ENCODE assay signal across 8 cellular contexts in genomic region chr13:98509271-98510155, GRCh38.
A peak's percentile ranks its signal among the peaks of the same experiment; 100 is the strongest.
DNase-seq lines count a peak whose midpoint lies in the region; ATAC-seq and TF ChIP-seq lines count a peak whose summit lies in the region.

No MANE protein-coding gene starts in this region.

- no peaks in the 10 kb centered on the region for H3K27me3 ChIP-seq in CD4-positive, CD25-positive, alpha-beta regulatory T cell (ENCODE audit: control insufficient read depth, insufficient read depth, low read length)
- no peaks in the 10 kb centered on the region for H3K27me3 ChIP-seq in HL-60 (ENCODE audit: insufficient read depth, poor library complexity, severe bottlenecking)

- intact Hi-C loops in activated B cell treated with CpG ODN at 0.5 μM for 24 hours (cut with micrococcal nuclease), result loop anchor here (1.0 to 5.0 kb wide), 5 partner anchors 8 to 62 kb away; no protein-coding TSS in a partner anchor

- peak; percentile 78 for ATAC-seq in CD4-positive, CD25-positive, alpha-beta regulatory T cell (ENCODE audit: low read depth in 2 of 2)
- peak; percentile 46 for ATAC-seq in GM21423 (IDR thresholded peaks at IDR 0.05; ENCODE audit: unreplicated experiment)
- peak; percentile 84 for ATAC-seq in activated B cell treated with CpG ODN at 0.5 μM for 24 hours (ENCODE audit: low read depth)

- CTCF ChIA-PET in activated B cell treated with CpG ODN at 0.5 μM for 24 hours (lab: Charles Lee), result interaction anchor here (0.6 to 1.2 kb wide), 3 partner anchors 26 to 144 kb away, joined by 3 read pairs; no protein-coding TSS in a partner anchor

- DNase-seq in CD4-positive, CD25-positive, alpha-beta regulatory T cell, result peak; percentile 19 to 74 (median 19)
- peak; percentile 38 to 88 for DNase-seq in HL-60 (ENCODE audit: low read depth in 1 of 2, low spot score in 1 of 2)
- DNase-seq in activated B cell treated with CpG ODN at 0.5 μM for 24 hours, result no peak
- peak; percentile 86 for DNase-seq in epithelial cell of esophagus (ENCODE audit: low read depth)
- no peak for DNase-seq in nephron progenitor cell
- no peak for DNase-seq in NCI-H82 (lab: John Stamatoyannopoulos, UW)
- DNase-seq in NCI-H748 (lab: John Stamatoyannopoulos, UW; ENCODE audit: unreplicated experiment), result no peak

- peaks cover 38 to 95% (median 83%) of the 10 kb centered on the region in 4 donors for H3K4me1 Mint-ChIP-seq in CD4-positive, CD25-positive, alpha-beta regulatory T cell
- H3K4me1 Mint-ChIP-seq in activated B cell treated with CpG ODN at 0.5 μM for 24 hours (peaks cover 100% of the 10 kb centered on the region), nephron progenitor cell (peaks cover 55% of the 10 kb centered on the region)

- H3K27me3 Mint-ChIP-seq in CD4-positive, CD25-positive, alpha-beta regulatory T cell, result no peaks in the 10 kb centered on the region
- H3K27me3 Mint-ChIP-seq in activated B cell treated with CpG ODN at 0.5 μM for 24 hours (no peaks in the 10 kb centered on the region), nephron progenitor cell (ENCODE audit: low read depth, poor library complexity) (peaks cover 3% of the 10 kb centered on the region)

- H3K4me1 ChIP-seq in CD4-positive, CD25-positive, alpha-beta regulatory T cell (ENCODE audit: control insufficient read depth, insufficient read depth, low read length, poor library complexity, severe bottlenecking), result peaks cover 61% of the 10 kb centered on the region

- no peaks in the 10 kb centered on the region for H3K9me3 Mint-ChIP-seq in CD4-positive, CD25-positive, alpha-beta regulatory T cell
- H3K9me3 Mint-ChIP-seq in activated B cell treated with CpG ODN at 0.5 μM for 24 hours (no peaks in the 10 kb centered on the region), nephron progenitor cell (peaks cover 3% of the 10 kb centered on the region)

- TF ChIP-seq CTCF in HL-60 (IDR thresholded peaks at IDR 0.05; ENCODE audit: insufficient read depth, low read length) (no peak), activated B cell treated with CpG ODN at 0.5 μM for 24 hours (IDR thresholded peaks at IDR 0.05) (no peak), epithelial cell of esophagus (IDR thresholded peaks at IDR 0.05; ENCODE audit: insufficient read depth, low read depth, low read length, missing control alignments) (no peak), nephron progenitor cell (IDR thresholded peaks at IDR 0.05) (no peak)

- H3K27ac Mint-ChIP-seq in CD4-positive, CD25-positive, alpha-beta regulatory T cell, result peak overlapping the region; percentile 47 to 96 (median 72)
- H3K27ac Mint-ChIP-seq in activated B cell treated with CpG ODN at 0.5 μM for 24 hours (peak overlapping the region; percentile 96), nephron progenitor cell (peak overlapping the region; percentile 94)

- POLR2A ChIA-PET in activated B cell treated with CpG ODN at 0.5 μM for 24 hours (lab: Charles Lee), result interaction anchor here (0.5 to 2.7 kb wide), 9 partner anchors 9 to 774 kb away, joined by 3 to 18 read pairs (median 6); partner anchors contain the start of gene STK24

- peak overlapping the region; percentile 73 for H3K27ac ChIP-seq in CD4-positive, CD25-positive, alpha-beta regulatory T cell (ENCODE audit: insufficient read depth, low read length, poor library complexity, severe bottlenecking)
- peak overlapping the region; percentile 68 for H3K27ac ChIP-seq in HL-60 (replicated peaks)

- H3K4me3 Mint-ChIP-seq in CD4-positive, CD25-positive, alpha-beta regulatory T cell, result peak overlapping the region; percentile 42 to 77 (median 54)
- H3K4me3 Mint-ChIP-seq in activated B cell treated with CpG ODN at 0.5 μM for 24 hours (peak overlapping the region; percentile 71), nephron progenitor cell (no peak overlapping the region)

- peaks cover 20% of the 10 kb centered on the region for H3K36me3 ChIP-seq in CD4-positive, CD25-positive, alpha-beta regulatory T cell (ENCODE audit: control insufficient read depth, insufficient read depth, low read length)

- peaks cover 11% of the 10 kb centered on the region for H3K36me3 Mint-ChIP-seq in CD4-positive, CD25-positive, alpha-beta regulatory T cell
- H3K36me3 Mint-ChIP-seq in activated B cell treated with CpG ODN at 0.5 μM for 24 hours (ENCODE audit: low read depth) (peaks cover 11% of the 10 kb centered on the region), nephron progenitor cell (ENCODE audit: low read depth) (peaks cover 40% of the 10 kb centered on the region)

- no peaks in the 10 kb centered on the region for H3K9me3 ChIP-seq in CD4-positive, CD25-positive, alpha-beta regulatory T cell (ENCODE audit: control insufficient read depth in 2 of 2, low read length in 2 of 2)

- peak overlapping the region; percentile 33 for H3K4me3 ChIP-seq in CD4-positive, CD25-positive, alpha-beta regulatory T cell (ENCODE audit: low read depth, low read length)
- H3K4me3 ChIP-seq in HL-60 (replicated peaks; ENCODE audit: insufficient read depth, low read length), result no peak overlapping the region
- no peak overlapping the region for H3K4me3 ChIP-seq in epithelial cell of esophagus (ENCODE audit: low read length)

Comparison
In these comparisons a context has a peak if more than half of its experiments do, and no peak if none do; other contexts are left out.
1. DNase-seq: peak in CD4-positive, CD25-positive, alpha-beta regulatory T cell (3 of 3), HL-60 (2 of 2) and epithelial cell of esophagus (single experiment); none in activated B cell treated with CpG ODN at 0.5 μM for 24 hours (single experiment), nephron progenitor cell (single experiment), NCI-H82 (single experiment) and NCI-H748 (single experiment).
2. Peak in every context shown above with its lines, with median percentiles within 50 percentile points of each other: ATAC-seq and H3K27ac Mint-ChIP-seq.